In genomic region chr2:47502498-47502897, GRCh38 we compare ENCODE assay signal across 8 cellular contexts.
DNase-seq lines count a peak whose midpoint lies in the region; ATAC-seq, FAIRE-seq and TF ChIP-seq lines count a peak whose summit lies in the region.
"Not testable (repeated sequence)": the region's sequence is repeated elsewhere in the genome, so short reads cannot be mapped to it uniquely, and the experiment has no call there.

No MANE protein-coding gene starts in this region.

- H3K4me1 ChIP-seq in BLaER1 = peaks cover 70% of the 10 kb centered on the region
- peaks cover 35% of the 10 kb centered on the region for H3K4me1 ChIP-seq in Karpas-422 (ENCODE audit: low read length)
- H3K4me1 ChIP-seq in RWPE2 (ENCODE audit: insufficient read depth, poor library complexity, severe bottlenecking) = peaks cover 19% of the 10 kb centered on the region
- peaks cover 25% of the 10 kb centered on the region for H3K4me1 ChIP-seq in GM12878 (ENCODE audit: control insufficient read depth, insufficient read depth, low read length)

- peak; percentile 88 for FAIRE-seq in GM12878 (lab: Jason Lieb, UNC)

- H3K4me3 ChIP-seq in BLaER1; RWPE2 (ENCODE audit: severe bottlenecking); GM12878: not testable (repeated sequence)
- H3K4me3 ChIP-seq in Karpas-422 (ENCODE audit: low read length) = peak overlapping the region; percentile 63; the same call in 1 of the 2 replicates

- BruUV-seq in GM12878 (replicated peaks; lab: Mats Ljungman, UMichigan) = not testable (repeated sequence)

- ATAC-seq in GM18867 (IDR thresholded peaks at IDR 0.05; ENCODE audit: unreplicated experiment) = peak; percentile 72
- peak; percentile 65 for ATAC-seq in GM21367 (IDR thresholded peaks at IDR 0.05; ENCODE audit: unreplicated experiment)
- ATAC-seq in HG02759 (IDR thresholded peaks at IDR 0.05; ENCODE audit: unreplicated experiment) = peak; percentile 79
- peak; percentile 55 for ATAC-seq in HG03139 (IDR thresholded peaks at IDR 0.05; ENCODE audit: unreplicated experiment)
- ATAC-seq in RWPE2 (ENCODE audit: low read depth) = not testable (repeated sequence)
- peak; percentile 91 for ATAC-seq in GM12878

- not testable (repeated sequence) for TF ChIP-seq POLR2A in GM12878 (IDR thresholded peaks at IDR 0.05; ENCODE audit: low read depth, low read length)

- CTCF ChIA-PET in GM12878 (lab: Yijun Ruan, JAX) = not testable (repeated sequence)

- H4K20me1 ChIP-seq in BLaER1; Karpas-422 (ENCODE audit: insufficient read depth, low read depth, low read length); GM12878 (ENCODE audit: control insufficient read depth, insufficient read depth): not testable (repeated sequence)

- RAD21 ChIA-PET in GM12878 (lab: Charles Lee; ENCODE audit: unreplicated experiment) = not testable (repeated sequence)

- TF ChIP-seq CTCF in RWPE2 (IDR thresholded peaks at IDR 0.05; ENCODE audit: poor library complexity, severe bottlenecking); GM12878 (IDR thresholded peaks at IDR 0.05 in 2 of 3, conservative IDR thresholded peaks at IDR 0.05 in 1 of 3; ENCODE audit: control insufficient read depth in 2 of 3, extremely low read depth in 1 of 3, insufficient read depth in 1 of 3, low read depth in 3 of 3, low read length in 3 of 3): not testable (repeated sequence)

- H3K4me2 ChIP-seq in BLaER1 (peak overlapping the region; percentile 77), Karpas-422 (ENCODE audit: low read depth, low read length, poor library complexity, severe bottlenecking) (peak overlapping the region; percentile 89), GM12878 (ENCODE audit: control insufficient read depth, insufficient read depth) (peak overlapping the region; percentile 88)

- H3K27ac ChIP-seq in BLaER1 = peak overlapping the region; percentile 91
- peak overlapping the region; percentile 99 for H3K27ac ChIP-seq in Karpas-422 (ENCODE audit: low read length)
- peak overlapping the region; percentile 76 for H3K27ac ChIP-seq in RWPE2 (ENCODE audit: poor library complexity, severe bottlenecking)
- not testable (repeated sequence) for H3K27ac ChIP-seq in GM12878 (ENCODE audit: control insufficient read depth, insufficient read depth)

- peaks cover 35% of the 10 kb centered on the region for H3K36me3 ChIP-seq in BLaER1
- peaks cover 11% of the 10 kb centered on the region for H3K36me3 ChIP-seq in Karpas-422 (ENCODE audit: insufficient read depth, low read length)
- not testable (repeated sequence) for H3K36me3 ChIP-seq in RWPE2 (ENCODE audit: low read depth); GM12878 (ENCODE audit: control insufficient read depth in 2 of 2, insufficient read depth in 2 of 2, low read length in 1 of 2)

- intact Hi-C loops in GM12878 (cut with micrococcal nuclease; ENCODE audit: unreplicated experiment) = not testable (repeated sequence)

- not testable (repeated sequence) for TF ChIP-seq RAD21 in GM12878 (IDR thresholded peaks at IDR 0.05; ENCODE audit: insufficient read depth, low read depth, low read length)

- H3K79me2 ChIP-seq in Karpas-422 (ENCODE audit: low read length); GM12878 (ENCODE audit: control insufficient read depth, insufficient read depth, low read length): not testable (repeated sequence)

- DNase-seq in Karpas-422 = peak; percentile 83
- DNase-seq in RWPE2 (ENCODE audit: low spot score) = not testable (repeated sequence)
- peak; percentile 48 for DNase-seq in GM12878 (ENCODE audit: low read depth, low spot score)

- H3K9me2 ChIP-seq in Karpas-422 (replicated peaks; ENCODE audit: insufficient read depth, low read length) = not testable (repeated sequence)

- TF ChIP-seq EP300 in GM12878 (IDR thresholded peaks at IDR 0.05; ENCODE audit: borderline replicate concordance in 1 of 2, control insufficient read depth in 1 of 2, low read depth in 2 of 2, low read length in 2 of 2) = peak in 1 of 2 experiments; percentile 57; a peak in 1 of 4 replicates

- not testable (repeated sequence) for H2AFZ ChIP-seq in Karpas-422 (ENCODE audit: low read length); GM12878 (ENCODE audit: control insufficient read depth, low read depth, low read length)

- SMC1A ChIA-PET in GM12878 (lab: Charles Lee; ENCODE audit: uncharacterized antibody, unreplicated experiment) = interaction anchor here (1.0 to 1.1 kb wide), 2 partner anchors 10 to 16 kb away, joined by 4 to 6 read pairs; no protein-coding TSS in a partner anchor

- not testable (repeated sequence) for H3K27me3 ChIP-seq in BLaER1; Karpas-422 (ENCODE audit: low read length); RWPE2 (ENCODE audit: insufficient read depth, poor library complexity, severe bottlenecking); GM12878 (replicated peaks in 1 of 2; ENCODE audit: control insufficient read depth in 2 of 2, insufficient read depth in 2 of 2, low read length in 1 of 2)

- POLR2A ChIA-PET in GM12878 (lab: Charles Lee) = not testable (repeated sequence)

- H3K9me3 ChIP-seq in BLaER1 (peaks cover 73% of the 10 kb centered on the region), Karpas-422 (ENCODE audit: low read length) (peaks cover 15% of the 10 kb centered on the region; the same call in 1 of the 2 replicates), GM12878 (replicated peaks; ENCODE audit: control insufficient read depth, insufficient read depth, low read length) (peaks cover 38% of the 10 kb centered on the region)
- not testable (repeated sequence) for H3K9me3 ChIP-seq in RWPE2 (ENCODE audit: severe bottlenecking)

- not testable (repeated sequence) for H3K9ac ChIP-seq in BLaER1; GM12878 (ENCODE audit: control insufficient read depth, insufficient read depth, low read length)
- peak overlapping the region; percentile 81 for H3K9ac ChIP-seq in Karpas-422 (ENCODE audit: low read length)

- WGBS in GM12878 (ENCODE audit: insufficient coverage, insufficient replicate concordance, low lambda C conversion rate, missing lambda C conversion rate) = 6% methylated on average over 2 of the region's 2 CpGs

- in situ Hi-C loops in GM12878 (cut with MboI) = not testable (repeated sequence)

TF ChIP-seq in GM12878, 131 proteins besides CTCF, POLR2A, EP300 and RAD21 (continues in another document):
- TF ChIP-seq SPI1 (IDR thresholded peaks at IDR 0.05; ENCODE audit: borderline replicate concordance, insufficient read depth, low read depth, low read length) (peak; percentile 99), MTA2 (IDR thresholded peaks at IDR 0.05; ENCODE audit: low read depth) (peak; percentile 69), NBN (IDR thresholded peaks at IDR 0.05) (peak; percentile 51), CBX5 (IDR thresholded peaks at IDR 0.05; ENCODE audit: low read depth) (peak; percentile 68; the same call in 1 of the 2 replicates), SKIL (IDR thresholded peaks at IDR 0.05; ENCODE audit: low read depth, poor library complexity, severe bottlenecking) (peak; percentile 100), BCL11A (IDR thresholded peaks at IDR 0.05; ENCODE audit: low read depth, low read length) (peak; percentile 55; the same call in 1 of the 2 replicates), PAX5 (IDR thresholded peaks at IDR 0.05; ENCODE audit: borderline replicate concordance, low read depth, low read length) (0 out of 2 replicates have a peak, but pooled peaks have one; percentile 20), EED (IDR thresholded peaks at IDR 0.05; ENCODE audit: low read depth) (peak; percentile 50), JUNB (IDR thresholded peaks at IDR 0.05) (peak; percentile 61), IKZF1 (conservative IDR thresholded peaks at IDR 0.05) (peak; percentile 41; the same call in 1 of the 2 replicates), ATF2 (IDR thresholded peaks at IDR 0.05; ENCODE audit: low read length) (peak; percentile 22; the same call in 1 of the 2 replicates), HDGF (IDR thresholded peaks at IDR 0.05) (peak; percentile 91), DPF2 (IDR thresholded peaks at IDR 0.05) (peak; percentile 74), MEF2A (IDR thresholded peaks at IDR 0.05; ENCODE audit: insufficient read depth, low read depth, low read length) (0 out of 2 replicates have a peak, but pooled peaks have one; percentile 18)
